In the genomic region with DNA sequence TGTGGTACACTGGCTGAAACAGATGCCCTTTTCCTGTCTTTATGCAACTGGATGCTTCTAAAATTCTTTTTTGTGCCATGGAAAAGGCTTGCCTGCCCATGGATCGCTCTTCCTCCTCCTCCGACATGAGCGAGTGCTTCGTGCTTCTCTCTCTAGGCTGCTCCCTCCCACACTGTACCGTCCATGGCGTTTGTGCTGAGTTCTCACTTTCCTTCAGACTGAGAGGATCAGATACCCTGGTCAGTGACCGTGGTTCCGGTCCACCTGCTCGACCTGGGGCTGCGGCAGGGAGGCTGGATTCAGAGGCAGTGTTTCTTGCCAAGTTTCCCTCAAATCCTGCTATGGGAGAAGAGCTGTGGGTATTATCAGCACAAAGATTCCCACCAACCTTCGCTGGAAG, we compare ENCODE assay signal across 31 cellular contexts. TPM values are rescaled to one million over a fixed set of nuclear protein-coding genes. Genes with fewer than 3 reads are reported as not detected.
"Had no signal": no experiment of that assay in that cellular context is flagged by ENCODE, and none has a peak within 500 bp of the region (broad histone marks: within the 10 kb centered on the region; RNA-seq: fewer than 3 reads in every experiment).

No MANE protein-coding gene starts in this region.

- H3K4me1 Mint-ChIP-seq: activated T-helper 17 cell treated with anti-CD3 and anti-CD28 coated beads, Interleukin-2, amount 50 U/mL, for 72 hours; central memory CD8-positive, alpha-beta T cell; naive B cell had no signal

- H3K4me3 ChIP-seq: adrenal gland, ascending aorta, coronary artery, gastroesophageal sphincter, lower lobe of right lung, mucosa of descending colon, sigmoid colon, thyroid gland had no signal

- ATAC-seq: activated CD8-positive, alpha-beta T cell treated with anti-CD3 and anti-CD28 coated beads, Interleukin-2, amount 10 ng/mL, durations not matched to agents 7 days and 5 days; activated T-helper 17 cell treated with anti-CD3 and anti-CD28 coated beads, Interleukin-2, amount 50 U/mL, for 72 hours; gastroesophageal sphincter; left colon; lower lobe of right lung; mucosa of descending colon; T-cell had no signal

- H3K27me3 ChIP-seq: ascending aorta, thyroid gland had no signal

- H3K36me3 Mint-ChIP-seq: activated naive CD8-positive, alpha-beta T cell; naive B cell; T-cell had no signal

- H3K9me3 Mint-ChIP-seq: activated T-helper 17 cell treated with anti-CD3 and anti-CD28 coated beads, Interleukin-2, amount 50 U/mL, for 72 hours; central memory CD8-positive, alpha-beta T cell; neural crest cell; T-helper 2 cell treated with Interferon-gamma antibody and Interleukin-4, amounts not matched to agents 5 μg/mL and 100 μg/mL, for 36 hours had no signal

- H3K4me1 ChIP-seq: adrenal gland, ascending aorta, lower lobe of right lung, sigmoid colon, thyroid gland had no signal

- H3K9me3 ChIP-seq: adrenal gland, ascending aorta, gastroesophageal sphincter, lower lobe of right lung, mucosa of descending colon, sigmoid colon, thyroid gland had no signal

- H3K27ac ChIP-seq: adrenal gland, ascending aorta, coronary artery, epithelial cell of prostate, gastroesophageal sphincter, lower lobe of right lung, sigmoid colon, thyroid gland, WERI-Rb-1 had no signal

- H3K27ac Mint-ChIP-seq: activated CD8-positive, alpha-beta T cell treated with anti-CD3 and anti-CD28 coated beads, Interleukin-2, amount 10 ng/mL, durations not matched to agents 7 days and 5 days; activated naive CD8-positive, alpha-beta T cell; activated T-helper 17 cell treated with anti-CD3 and anti-CD28 coated beads, Interleukin-2, amount 50 U/mL, for 72 hours; endodermal cell; T-cell; T-helper 2 cell treated with Interferon-gamma antibody and Interleukin-4, amounts not matched to agents 5 μg/mL and 100 μg/mL, for 36 hours had no signal

- H3K4me3 Mint-ChIP-seq: activated CD8-positive, alpha-beta T cell treated with anti-CD3 and anti-CD28 coated beads, Interleukin-2, amount 10 ng/mL, durations not matched to agents 7 days and 5 days; activated naive CD8-positive, alpha-beta T cell; activated T-helper 17 cell treated with anti-CD3 and anti-CD28 coated beads, Interleukin-2, amount 50 U/mL, for 72 hours; central memory CD8-positive, alpha-beta T cell; endodermal cell; naive B cell; neural crest cell; T-cell; T-helper 2 cell treated with Interferon-gamma antibody and Interleukin-4, amounts not matched to agents 5 μg/mL and 100 μg/mL, for 36 hours had no signal

- H3K36me3 ChIP-seq: adrenal gland, ascending aorta, gastroesophageal sphincter, lower lobe of right lung, sigmoid colon, thyroid gland, WERI-Rb-1 had no signal

- DNase-seq: activated CD4-positive, alpha-beta T cell treated with anti-CD3 and anti-CD28 coated beads, Interleukin-2, amount 50 U/mL, for 1 hour; activated CD4-positive, CD25-positive, alpha-beta regulatory T cell treated with anti-CD3 and anti-CD28 coated beads, Interleukin-2, amount 50 U/mL, for 72 hours; activated CD8-positive, alpha-beta T cell treated with anti-CD3 and anti-CD28 coated beads, Interleukin-2, amount 10 ng/mL, durations not matched to agents 7 days and 5 days; activated T-cell treated with anti-CD3 and anti-CD28 coated beads, Interleukin-2, amount 50 U/mL, for 1 hour; endodermal cell; hypothalamus; left colon; lower lobe of right lung; mesendoderm; mucosa of descending colon; naive B cell; sigmoid colon; stimulated activated CD4-positive, alpha-beta T cell treated with anti-CD3 and anti-CD28 coated beads, Interleukin-4, amount 100 ng/mL, for 24 hours; stimulated activated naive CD4-positive, alpha-beta T cell treated with Interleukin-2 at 50 U/mL for 16 hours; T-cell; thyroid gland; WERI-Rb-1 had no signal

RNA-seq across cellular contexts. Expression of a gene that starts 10.2 kb away (rescaled TPM):
- total RNA-seq: activated CD8-positive, alpha-beta T cell treated with anti-CD3 and anti-CD28 coated beads, Interleukin-2, amount 10 ng/mL, durations not matched to agents 7 days and 5 days; activated T-helper 17 cell treated with anti-CD3 and anti-CD28 coated beads, Interleukin-2, amount 50 U/mL, for 72 hours; adrenal gland; ascending aorta; endodermal cell; gastroesophageal sphincter; left colon; lower lobe of right lung; mucosa of descending colon; neural crest cell; osteoblast; pulmonary artery endothelial cell; sigmoid colon; T-cell; thyroid gland; ureter had no signal
- polyA plus RNA-seq: adrenal gland, sigmoid colon had no signal

RNA-seq across cellular contexts. Expression of a gene that starts 12.4 kb away (rescaled TPM):
- total RNA-seq: activated CD8-positive, alpha-beta T cell treated with anti-CD3 and anti-CD28 coated beads, Interleukin-2, amount 10 ng/mL, durations not matched to agents 7 days and 5 days; activated T-helper 17 cell treated with anti-CD3 and anti-CD28 coated beads, Interleukin-2, amount 50 U/mL, for 72 hours; adrenal gland; ascending aorta; left colon; lower lobe of right lung; mucosa of descending colon; neural crest cell; osteoblast; pulmonary artery endothelial cell; sigmoid colon; subcutaneous adipose tissue; T-cell; thyroid gland; ureter had no signal
- polyA plus RNA-seq: adrenal gland, sigmoid colon had no signal
